In the genomic region with DNA sequence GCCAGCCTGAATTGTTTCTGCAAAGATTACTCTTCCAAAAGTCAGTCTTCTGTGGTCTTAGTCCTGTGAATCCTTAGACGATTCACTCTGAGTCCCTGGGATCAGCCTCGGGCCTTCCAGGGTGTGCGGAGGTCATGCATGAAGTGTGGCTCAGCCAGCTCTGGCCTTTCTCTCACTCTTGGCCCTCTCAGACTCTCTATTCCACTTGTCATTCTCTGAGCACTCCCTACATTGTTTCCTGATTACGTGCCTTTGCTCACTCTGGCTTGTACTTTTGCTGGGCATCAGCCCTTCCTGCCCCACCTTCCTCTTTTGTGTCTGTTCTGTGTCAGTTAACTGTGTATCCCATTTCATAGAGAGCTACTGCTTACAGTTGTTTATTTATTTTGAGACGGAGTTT, we compare ENCODE assay signal across 10 cellular contexts. TPM values are rescaled to one million over a fixed set of nuclear protein-coding genes. Genes with fewer than 3 reads are reported as not detected.
DNase-seq lines count a peak whose midpoint lies in the region; ATAC-seq and TF ChIP-seq lines count a peak whose summit lies in the region.
"Had no signal": no experiment of that assay in that cellular context is flagged by ENCODE, and none has a peak within 500 bp of the region (broad histone marks: within the 10 kb centered on the region; RNA-seq: fewer than 3 reads in every experiment).

No MANE protein-coding gene starts in this region.

- H3K4me3 Mint-ChIP-seq in type B pancreatic cell: peak overlapping the region; percentile 51

- peak; percentile 5 for DNase-seq in NCI-H510A treated with DMSO at 0.1 percent for 48 hours (lab: John Stamatoyannopoulos, UW)
- no peak for DNase-seq in NCI-H510A (lab: John Stamatoyannopoulos, UW)
- DNase-seq in astrocyte of the spinal cord (ENCODE audit: low read depth, low spot score): peak; percentile 68
- DNase-seq in left kidney (ENCODE audit: low read depth, low spot score): peak; percentile 30
- DNase-seq in type B pancreatic cell (ENCODE audit: extremely low spot score, unreplicated experiment): no peak
- no peak for DNase-seq in NCI-H1105 (lab: John Stamatoyannopoulos, UW)
- DNase-seq in NCI-H1417 (lab: John Stamatoyannopoulos, UW): no peak
- DNase-seq: head of caudate nucleus; stimulated activated CD4-positive, alpha-beta T cell treated with anti-CD3 and anti-CD28 coated beads, Interleukin-1b, Interleukin-23, amount 100 ng/mL, for 48 hours had no signal

- peaks cover 47% of the 10 kb centered on the region for H3K4me1 Mint-ChIP-seq in type B pancreatic cell (ENCODE audit: unreplicated experiment)

- TF ChIP-seq CTCF in astrocyte of the spinal cord (IDR thresholded peaks at IDR 0.05; ENCODE audit: low read depth, low read length) (no peak), type B pancreatic cell (conservative IDR thresholded peaks at IDR 0.05) (no peak)

- H3K9me3 Mint-ChIP-seq in type B pancreatic cell: peaks cover 12% of the 10 kb centered on the region

- peak overlapping the region; percentile 91 for H3K27ac Mint-ChIP-seq in type B pancreatic cell

- H3K27me3 Mint-ChIP-seq in type B pancreatic cell: no peaks in the 10 kb centered on the region

- ATAC-seq in GM21737 (IDR thresholded peaks at IDR 0.05; ENCODE audit: unreplicated experiment): no peak

- no peak overlapping the region for H3K4me3 ChIP-seq in astrocyte of the spinal cord (ENCODE audit: low read depth, low read length)

- in situ Hi-C loops in astrocyte of the spinal cord (cut with HindIII; ENCODE audit: low sequenced_read_pairs): no loop called here

- peaks cover 16% of the 10 kb centered on the region for H3K36me3 Mint-ChIP-seq in type B pancreatic cell

RNA-seq across cellular contexts. Expression of a gene that starts 36.0 kb away (rescaled TPM):
- total RNA-seq in type B pancreatic cell (ENCODE audit: low replicate concordance): 74.6 and 81.6 TPM in 2 replicates

Comparison
In these comparisons a context has a peak if more than half of its experiments do, and no peak if none do; other contexts are left out.
1. DNase-seq: peak in NCI-H510A treated with DMSO at 0.1 percent for 48 hours (single experiment), astrocyte of the spinal cord (single experiment) and left kidney (single experiment); none in NCI-H510A (single experiment), type B pancreatic cell (single experiment), NCI-H1105 (single experiment) and NCI-H1417 (0 of 3).